Comparison of ENCODE assay signal across 9 cellular contexts in the genomic region with DNA sequence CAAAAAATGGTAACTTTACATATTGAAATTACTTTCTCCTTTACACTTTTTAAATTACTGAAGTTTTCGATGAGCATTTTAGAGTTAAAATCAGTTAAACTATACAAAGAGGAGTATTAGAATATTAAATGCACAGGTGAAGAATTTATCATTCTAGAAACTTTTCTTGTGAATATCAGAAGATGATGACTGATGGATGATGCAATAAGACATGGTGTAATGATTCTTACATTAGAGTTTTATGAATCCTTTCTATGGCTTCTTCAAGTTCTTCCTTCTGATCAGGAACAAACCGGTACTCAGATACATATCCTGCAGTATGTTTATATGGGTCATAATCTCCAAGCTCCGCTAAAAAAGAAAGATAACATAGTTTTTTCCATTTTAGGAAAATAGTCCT.
"Had no signal": no experiment of that assay in that cellular context is flagged by ENCODE, and none has a peak within 500 bp of the region (broad histone marks: within the 10 kb centered on the region; RNA-seq: fewer than 3 reads in every experiment).

No MANE protein-coding gene starts in this region.

- DNase-seq: GOT3, H7, HFFc6, Karpas-422, KBM-7 had no signal

- ATAC-seq: HCT116 had no signal

- H3K9ac ChIP-seq: KMS-11 had no signal

- H3K36me3 ChIP-seq: HAP-1 had no signal

- H3K4me3 ChIP-seq: HAP-1 had no signal

- H3K4me1 ChIP-seq: HAP-1 had no signal

- H3K9me3 ChIP-seq: HAP-1 had no signal

- H3K27ac ChIP-seq: KMS-11 had no signal

- H3K4me2 ChIP-seq: KMS-11 had no signal

- FAIRE-seq: HTR-8/SVneo had no signal
